In the genomic region with DNA sequence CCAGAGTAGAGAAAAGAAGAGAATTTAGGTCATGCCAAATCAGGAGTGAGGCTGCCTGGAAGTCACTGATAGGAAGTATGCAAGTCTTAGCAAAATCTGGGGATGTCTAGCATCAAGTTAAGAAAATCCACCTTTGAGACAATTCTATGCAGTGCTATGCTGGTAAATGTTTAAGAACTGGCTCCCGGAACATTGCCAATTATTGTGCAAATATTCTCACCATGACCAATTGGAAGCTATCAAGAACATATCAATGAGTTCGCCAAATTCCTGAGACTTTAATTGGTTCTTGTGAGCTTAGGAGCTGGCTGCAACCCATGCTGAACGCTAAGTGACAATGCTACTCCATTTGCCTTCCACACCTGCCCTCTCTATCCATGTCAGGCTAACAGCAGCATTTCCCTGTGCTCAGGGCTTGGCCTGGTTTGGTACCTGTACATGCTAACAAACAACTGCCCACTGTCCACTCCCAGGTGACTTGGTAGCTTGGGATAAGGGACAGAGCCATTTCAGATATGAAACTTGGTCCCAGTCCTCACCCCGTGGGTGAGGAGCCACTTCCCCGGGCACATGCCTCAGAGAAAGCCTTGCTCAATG, we compare ENCODE assay signal across 17 cellular contexts.
"Had no signal": no experiment of that assay in that cellular context is flagged by ENCODE, and none has a peak within 500 bp of the region (broad histone marks: within the 10 kb centered on the region; RNA-seq: fewer than 3 reads in every experiment).

No MANE protein-coding gene starts in this region.

- H3K4me3 Mint-ChIP-seq: activated B cell treated with CpG ODN at 0.5 μM for 24 hours; activated naive CD8-positive, alpha-beta T cell treated with anti-CD3 and anti-CD28 coated beads for 36 hours; activated T-helper 1 cell treated with anti-CD3 and anti-CD28 coated beads, Interleukin-12 subunit alpha, Interleukin-12 subunit beta, Interleukin-2, Interleukin-4 antibody, amounts not matched to agents 30 ng/mL and 10 ng/mL and 1 ng/mL, durations not matched to agents 14 hours and 24 hours and 36 hours; dendritic cell treated with granulocyte-macrophage colony-stimulating factor and Interleukin-4, amounts not matched to agents 40 ng/mL and 50 ng/mL, for 4 days; T-helper 2 cell treated with Interferon-gamma antibody and Interleukin-4, amounts not matched to agents 5 μg/mL and 100 μg/mL, for 36 hours had no signal

- H3K27me3 Mint-ChIP-seq: activated B cell treated with CpG ODN at 0.5 μM for 24 hours; dendritic cell treated with granulocyte-macrophage colony-stimulating factor and Interleukin-4, amounts not matched to agents 40 ng/mL and 50 ng/mL, for 4 days had no signal

- H3K36me3 Mint-ChIP-seq: activated naive CD8-positive, alpha-beta T cell treated with anti-CD3 and anti-CD28 coated beads for 36 hours had no signal

- H3K9me3 ChIP-seq: psoas muscle had no signal

- H3K4me3 ChIP-seq: psoas muscle, tibial nerve had no signal

- H3K9me3 Mint-ChIP-seq: activated B cell treated with CpG ODN at 0.5 μM for 24 hours; activated naive CD8-positive, alpha-beta T cell treated with anti-CD3 and anti-CD28 coated beads for 36 hours; activated T-helper 1 cell treated with anti-CD3 and anti-CD28 coated beads, Interleukin-12 subunit alpha, Interleukin-12 subunit beta, Interleukin-2, Interleukin-4 antibody, amounts not matched to agents 30 ng/mL and 10 ng/mL and 1 ng/mL, durations not matched to agents 14 hours and 24 hours and 36 hours; dendritic cell treated with granulocyte-macrophage colony-stimulating factor and Interleukin-4, amounts not matched to agents 40 ng/mL and 50 ng/mL, for 4 days; T-helper 2 cell treated with Interferon-gamma antibody and Interleukin-4, amounts not matched to agents 5 μg/mL and 100 μg/mL, for 36 hours had no signal

- H3K27me3 ChIP-seq: brain microvascular endothelial cell, tibial nerve had no signal

- H3K27ac Mint-ChIP-seq: activated B cell treated with CpG ODN at 0.5 μM for 24 hours; activated naive CD8-positive, alpha-beta T cell treated with anti-CD3 and anti-CD28 coated beads for 36 hours; activated T-helper 1 cell treated with anti-CD3 and anti-CD28 coated beads, Interleukin-12 subunit alpha, Interleukin-12 subunit beta, Interleukin-2, Interleukin-4 antibody, amounts not matched to agents 30 ng/mL and 10 ng/mL and 1 ng/mL, durations not matched to agents 14 hours and 24 hours and 36 hours; dendritic cell treated with granulocyte-macrophage colony-stimulating factor and Interleukin-4, amounts not matched to agents 40 ng/mL and 50 ng/mL, for 4 days; T-helper 2 cell treated with Interferon-gamma antibody and Interleukin-4, amounts not matched to agents 5 μg/mL and 100 μg/mL, for 36 hours had no signal

- ATAC-seq: psoas muscle, sciatic nerve had no signal

- H3K4me1 ChIP-seq: psoas muscle had no signal

- H3K4me1 Mint-ChIP-seq: activated B cell treated with CpG ODN at 0.5 μM for 24 hours; activated naive CD8-positive, alpha-beta T cell treated with anti-CD3 and anti-CD28 coated beads for 36 hours had no signal

- H3K27ac ChIP-seq: brain microvascular endothelial cell, psoas muscle, tibial nerve had no signal

- H3K36me3 ChIP-seq: brain microvascular endothelial cell, tibial nerve had no signal

- DNase-seq: activated B cell treated with CpG ODN at 0.5 μM for 24 hours; activated CD4-positive, alpha-beta T cell treated with anti-CD3 and anti-CD28 coated beads for 48 hours; activated CD8-positive, alpha-beta memory T cell treated with anti-CD3 and anti-CD28 coated beads for 24 hours; activated naive CD8-positive, alpha-beta T cell treated with anti-CD3 and anti-CD28 coated beads for 36 hours; brain microvascular endothelial cell; effector memory CD4-positive, alpha-beta T cell; foreskin melanocyte; kidney glomerular epithelial cell; mesenchymal stem cell; psoas muscle; stimulated activated CD4-positive, alpha-beta T cell treated with anti-CD3 and anti-CD28 coated beads, Interleukin-1b, Interleukin-23, amount 100 ng/mL, for 48 hours; substantia nigra had no signal
